ENCODE assay signal across 19 cellular contexts in genomic region chr4:19319607-19320006, GRCh38.
"Had no signal": no experiment of that assay in that cellular context is flagged by ENCODE, and none has a peak within 500 bp of the region (broad histone marks: within the 10 kb centered on the region; RNA-seq: fewer than 3 reads in every experiment).

No MANE protein-coding gene starts in this region.

- H3K4me1 ChIP-seq: sigmoid colon, thyroid gland had no signal

- H3K27me3 ChIP-seq: dorsolateral prefrontal cortex, hepatocyte, sigmoid colon, thyroid gland had no signal

- H3K27ac ChIP-seq: dorsolateral prefrontal cortex, hepatocyte, sigmoid colon, thyroid gland, WERI-Rb-1 had no signal

- H3K4me3 ChIP-seq: dorsolateral prefrontal cortex, hepatocyte, lung, sigmoid colon, thyroid gland had no signal

- H3K9me3 ChIP-seq: sigmoid colon, thyroid gland had no signal

- ATAC-seq: activated CD4-positive, alpha-beta T cell treated with anti-CD3 and anti-CD28 coated beads for 36 hours; activated CD8-positive, alpha-beta memory T cell treated with anti-CD3 and anti-CD28 coated beads, Interleukin-2, amount 10 ng/mL, durations not matched to agents 7 days and 5 days; left lobe of liver; natural killer cell treated with Interleukin-12 subunit alpha and Interleukin-12 subunit beta and Interleukin-15 and Interleukin-18, amount 100 ng/mL, for 72 hours had no signal

- DNase-seq: activated CD4-positive, alpha-beta T cell treated with anti-CD3 and anti-CD28 coated beads for 36 hours; activated CD4-positive, alpha-beta T cell treated with anti-CD3 and anti-CD28 coated beads, Interleukin-2, amount 50 U/mL, for 48 hours; activated CD8-positive, alpha-beta memory T cell treated with anti-CD3 and anti-CD28 coated beads, Interleukin-2, amount 10 ng/mL, durations not matched to agents 7 days and 5 days; activated naive CD4-positive, alpha-beta T cell treated with Interleukin-2 at 50 U/mL for 16 hours; activated naive CD8-positive, alpha-beta T cell treated with anti-CD3 and anti-CD28 coated beads, Interleukin-2, amount 10 ng/mL, durations not matched to agents 7 days and 5 days; anterior cingulate cortex; caudate nucleus; dorsolateral prefrontal cortex; foreskin fibroblast; nucleus accumbens; sigmoid colon; stimulated activated CD8-positive, alpha-beta memory T cell treated with anti-CD3 and anti-CD28 coated beads, Interleukin-4, amount 100 ng/mL, for 48 hours; stimulated activated naive CD4-positive, alpha-beta T cell; thyroid gland; WERI-Rb-1 had no signal

- H3K36me3 ChIP-seq: sigmoid colon, thyroid gland, WERI-Rb-1 had no signal
